1 cellular context compared by ENCODE assay signal in genomic region chr2:70570041-70570661, GRCh38.
TF ChIP-seq lines count a peak whose summit lies in the region.

No MANE protein-coding gene starts in this region.

TF ChIP-seq in HepG2, 621 proteins besides CTCF, POLR2A, EP300 and RAD21 (continued from another document and continues in another):
- TF ChIP-seq ZNF362 (CRISPR knock-in tag; IDR thresholded peaks at IDR 0.05; ENCODE audit: borderline replicate concordance) (no peak), TFDP2 (CRISPR knock-in tag; IDR thresholded peaks at IDR 0.05) (peak; percentile 32; the same call in 1 of the 2 replicates), ASH2L (IDR thresholded peaks at IDR 0.05; ENCODE audit: insufficient read length, low read depth, low read length) (peak; percentile 45), TOPORS (CRISPR knock-in tag; IDR thresholded peaks at IDR 0.05) (no peak), ZNF562 (CRISPR knock-in tag; IDR thresholded peaks at IDR 0.05; ENCODE audit: borderline replicate concordance) (no peak), RARA (CRISPR knock-in tag; IDR thresholded peaks at IDR 0.05) (no peak), PRDM10 (CRISPR knock-in tag; IDR thresholded peaks at IDR 0.05; ENCODE audit: low read depth) (no peak), TEAD3 (CRISPR knock-in tag; optimal IDR thresholded peaks at IDR 0.05; ENCODE audit: borderline replicate concordance) (peak; percentile 68), MNT (IDR thresholded peaks at IDR 0.05) (no peak), PITX1 (CRISPR knock-in tag; IDR thresholded peaks at IDR 0.05) (no peak), ZNF788 (CRISPR knock-in tag; IDR thresholded peaks at IDR 0.05; ENCODE audit: borderline replicate concordance) (no peak), DNMT3B (CRISPR knock-in tag; conservative IDR thresholded peaks at IDR 0.05) (0 out of 2 replicates have a peak, but pooled peaks have one; percentile 64), ZNF543 (CRISPR knock-in tag; IDR thresholded peaks at IDR 0.05) (no peak), USF2 (IDR thresholded peaks at IDR 0.05; ENCODE audit: low read depth, low read length) (no peak), USF2 (CRISPR knock-in tag; IDR thresholded peaks at IDR 0.05; ENCODE audit: borderline replicate concordance) (no peak), TBX2 (CRISPR knock-in tag; IDR thresholded peaks at IDR 0.05; ENCODE audit: borderline replicate concordance) (0 out of 2 replicates have a peak, but pooled peaks have one; percentile 29), ZSCAN30 (CRISPR knock-in tag; IDR thresholded peaks at IDR 0.05) (no peak), SYNCRIP (IDR thresholded peaks at IDR 0.05; ENCODE audit: insufficient read depth, low read depth, low read length) (no peak), RFX1 (IDR thresholded peaks at IDR 0.05) (no peak), ZNF138 (CRISPR knock-in tag; IDR thresholded peaks at IDR 0.05; ENCODE audit: low read depth) (no peak), PCBP2 (optimal IDR thresholded peaks at IDR 0.05; ENCODE audit: low read depth, low read length, poor library complexity, severe bottlenecking) (no peak), SAP130 (CRISPR knock-in tag; IDR thresholded peaks at IDR 0.05; ENCODE audit: low read depth) (0 out of 2 replicates have a peak, but pooled peaks have one; percentile 22), ZMYM4 (CRISPR knock-in tag; IDR thresholded peaks at IDR 0.05) (no peak), EEA1 (CRISPR knock-in tag; IDR thresholded peaks at IDR 0.05; ENCODE audit: borderline replicate concordance) (no peak), TCF7 (IDR thresholded peaks at IDR 0.05; ENCODE audit: low read depth) (no peak), ARHGAP35 (CRISPR knock-in tag; IDR thresholded peaks at IDR 0.05; ENCODE audit: borderline replicate concordance) (no peak), ZNF616 (CRISPR knock-in tag; IDR thresholded peaks at IDR 0.05; ENCODE audit: low read depth) (no peak), ZNF776 (CRISPR knock-in tag; IDR thresholded peaks at IDR 0.05) (no peak), AKAP8 (CRISPR knock-in tag; IDR thresholded peaks at IDR 0.05) (no peak), FOSL2 (CRISPR knock-in tag; IDR thresholded peaks at IDR 0.05) (peak; percentile 75), ZNF709 (CRISPR knock-in tag; IDR thresholded peaks at IDR 0.05) (no peak), ZFAT (CRISPR knock-in tag; conservative IDR thresholded peaks at IDR 0.05) (no peak), ZNF503 (CRISPR knock-in tag; IDR thresholded peaks at IDR 0.05) (no peak), ZNF770 (CRISPR knock-in tag; IDR thresholded peaks at IDR 0.05) (no peak), ZNF704 (CRISPR knock-in tag; IDR thresholded peaks at IDR 0.05; ENCODE audit: borderline replicate concordance) (no peak), ESRRA (CRISPR knock-in tag; IDR thresholded peaks at IDR 0.05; ENCODE audit: low read depth) (no peak), ZNF547 (CRISPR knock-in tag; IDR thresholded peaks at IDR 0.05) (no peak), ZEB1 (IDR thresholded peaks at IDR 0.05; ENCODE audit: insufficient replicate concordance, low read depth) (peak; percentile 53), ZNF576 (CRISPR knock-in tag; IDR thresholded peaks at IDR 0.05) (no peak), ZNF296 (CRISPR knock-in tag; conservative IDR thresholded peaks at IDR 0.05) (no peak), TFDP1 (CRISPR knock-in tag; IDR thresholded peaks at IDR 0.05; ENCODE audit: borderline replicate concordance) (peak; percentile 63; the same call in 1 of the 2 replicates)
